8 cellular contexts compared by ENCODE assay signal in genomic region chr10:117373848-117374505, GRCh38. TPM values are rescaled to one million over a fixed set of nuclear protein-coding genes. Genes with fewer than 3 reads are reported as not detected.
DNase-seq lines count a peak whose midpoint lies in the region; ATAC-seq and TF ChIP-seq lines count a peak whose summit lies in the region.

No MANE protein-coding gene starts in this region.

- WGBS in GM23248 (ENCODE audit: low coverage in 1 of 2, low lambda C conversion rate in 2 of 2, missing lambda C conversion rate in 2 of 2), 2 experiments, result 0 to 1% methylated on average over 29 to 30 of the region's 31 CpGs

- H3K4me1 Mint-ChIP-seq in Calu3 (ENCODE audit: low read depth, unreplicated experiment) (peaks cover 12% of the 10 kb centered on the region), glutamatergic neuron (ENCODE audit: low read depth, unreplicated experiment) (peaks cover 15% of the 10 kb centered on the region)
- peaks cover 31% of the 10 kb centered on the region for H3K4me1 Mint-ChIP-seq in activated naive CD4-positive, alpha-beta T cell treated with anti-CD3 and anti-CD28 coated beads for 36 hours (ENCODE audit: low read depth)

- H3K27me3 ChIP-seq in GM23248 (replicated peaks; ENCODE audit: insufficient read depth) (no peaks in the 10 kb centered on the region), OCI-LY3 (ENCODE audit: low read depth, low read length) (0 out of 2 replicates have a peak, but pooled peaks cover 4% of the 10 kb centered on the region), osteoblast (ENCODE audit: insufficient read depth, low read length) (peaks cover 19% of the 10 kb centered on the region)

- peak overlapping the region; percentile 74 for H3K27ac Mint-ChIP-seq in Calu3 (ENCODE audit: unreplicated experiment)
- peak overlapping the region; percentile 68 for H3K27ac Mint-ChIP-seq in activated naive CD4-positive, alpha-beta T cell treated with anti-CD3 and anti-CD28 coated beads for 36 hours
- H3K27ac Mint-ChIP-seq in glutamatergic neuron (ENCODE audit: unreplicated experiment), result peak overlapping the region; percentile 64

- H2AFZ ChIP-seq in GM23248 (peak overlapping the region; percentile 60), OCI-LY3 (ENCODE audit: low read depth, low read length) (no peak overlapping the region), osteoblast (ENCODE audit: low read length) (peak overlapping the region; percentile 66)

- peak overlapping the region; percentile 94 for H3K4me2 ChIP-seq in GM23248 (ENCODE audit: unreplicated experiment)
- H3K4me2 ChIP-seq in OCI-LY3 (ENCODE audit: low read length), result peak overlapping the region; percentile 93
- H3K4me2 ChIP-seq in osteoblast (ENCODE audit: insufficient read depth, low read length), result peak overlapping the region; percentile 93

- no peaks in the 10 kb centered on the region for H3K36me3 ChIP-seq in GM23248 (ENCODE audit: low read depth)
- H3K36me3 ChIP-seq in OCI-LY3 (replicated peaks; ENCODE audit: low read depth, low read length), result no peaks in the 10 kb centered on the region
- no peaks in the 10 kb centered on the region for H3K36me3 ChIP-seq in osteoblast (ENCODE audit: insufficient read depth, low read length)

- H3K9me3 ChIP-seq in GM23248 (ENCODE audit: low read depth) (no peaks in the 10 kb centered on the region), OCI-LY3 (ENCODE audit: insufficient read depth, low read length) (no peaks in the 10 kb centered on the region), osteoblast (ENCODE audit: low read depth, low read length) (no peaks in the 10 kb centered on the region)

- no peaks in the 10 kb centered on the region for H3K9me3 Mint-ChIP-seq in Calu3 (ENCODE audit: low read depth, unreplicated experiment)
- H3K9me3 Mint-ChIP-seq in activated naive CD4-positive, alpha-beta T cell treated with anti-CD3 and anti-CD28 coated beads for 36 hours, result no peaks in the 10 kb centered on the region
- H3K9me3 Mint-ChIP-seq in glutamatergic neuron (ENCODE audit: unreplicated experiment), result peaks cover 2% of the 10 kb centered on the region

- H3K4me1 ChIP-seq in GM23248 (ENCODE audit: insufficient read depth) (peaks cover 30% of the 10 kb centered on the region), OCI-LY3 (ENCODE audit: low read length) (peaks cover 16% of the 10 kb centered on the region), osteoblast (ENCODE audit: insufficient read depth, low read length) (peaks cover 35% of the 10 kb centered on the region)

- H3K79me2 ChIP-seq in GM23248 (ENCODE audit: insufficient read depth) (peaks cover 60% of the 10 kb centered on the region), OCI-LY3 (ENCODE audit: low read length) (peaks cover 60% of the 10 kb centered on the region), osteoblast (ENCODE audit: insufficient read depth, low read length) (peaks cover 58% of the 10 kb centered on the region)

- TF ChIP-seq POLR2A in GM18505 (IDR thresholded peaks at IDR 0.05; ENCODE audit: borderline replicate concordance, extremely low read depth, insufficient read depth, insufficient read length), result no peak

- no TSS peak for BruUV-seq in Calu3 (replicated peaks; lab: Mats Ljungman, UMichigan)

- no peaks in the 10 kb centered on the region for H3K9me2 ChIP-seq in GM23248 (ENCODE audit: insufficient read depth)

- ATAC-seq in HG03139 (IDR thresholded peaks at IDR 0.05; ENCODE audit: unreplicated experiment) (no peak), GM18505 (IDR thresholded peaks at IDR 0.05; ENCODE audit: unreplicated experiment) (no peak)

- peaks cover 14% of the 10 kb centered on the region; the same call in 1 of the 2 replicates for H3F3A ChIP-seq in GM23248 (ENCODE audit: insufficient read depth)

- H3K4me3 Mint-ChIP-seq in Calu3 (ENCODE audit: low read depth, unreplicated experiment), result peak overlapping the region; percentile 92
- H3K4me3 Mint-ChIP-seq in activated naive CD4-positive, alpha-beta T cell treated with anti-CD3 and anti-CD28 coated beads for 36 hours, result peak overlapping the region; percentile 94
- H3K4me3 Mint-ChIP-seq in glutamatergic neuron (ENCODE audit: unreplicated experiment), result peak overlapping the region; percentile 93

- H3K36me3 Mint-ChIP-seq in Calu3 (ENCODE audit: insufficient read depth, unreplicated experiment) (peaks cover 58% of the 10 kb centered on the region), glutamatergic neuron (ENCODE audit: unreplicated experiment) (no peaks in the 10 kb centered on the region)
- peaks cover 13% of the 10 kb centered on the region for H3K36me3 Mint-ChIP-seq in activated naive CD4-positive, alpha-beta T cell treated with anti-CD3 and anti-CD28 coated beads for 36 hours (ENCODE audit: low read depth)

- intact Hi-C loops in Calu3 (cut with micrococcal nuclease; ENCODE audit: unreplicated experiment), result loop anchor here (5.0 kb wide), 1 partner anchor 37 kb away; no protein-coding TSS in a partner anchor
- intact Hi-C loops in activated naive CD4-positive, alpha-beta T cell treated with anti-CD3 and anti-CD28 coated beads for 36 hours (cut with micrococcal nuclease), result loop anchor here (1.0 to 2.0 kb wide), 2 partner anchors 157 to 673 kb away; partner anchors contain the start of gene RAB11FIP2

- in situ Hi-C loops in GM23248 (cut with MboI), result no loop called here

- H3K27ac ChIP-seq in GM23248 (peak overlapping the region; percentile 74), OCI-LY3 (ENCODE audit: low read length) (no peak overlapping the region), osteoblast (ENCODE audit: low read depth, low read length) (peak overlapping the region; percentile 79)

- peaks cover 23% of the 10 kb centered on the region; the same call in 1 of the 2 replicates for H4K20me1 ChIP-seq in GM23248 (ENCODE audit: insufficient read depth)
- peaks cover 25% of the 10 kb centered on the region for H4K20me1 ChIP-seq in OCI-LY3 (ENCODE audit: insufficient read depth, low read length)
- peaks cover 51% of the 10 kb centered on the region for H4K20me1 ChIP-seq in osteoblast (ENCODE audit: insufficient read depth, low read length)

- H3K27me3 Mint-ChIP-seq in Calu3 (ENCODE audit: unreplicated experiment) (peaks cover 5% of the 10 kb centered on the region), glutamatergic neuron (ENCODE audit: unreplicated experiment) (peaks cover 5% of the 10 kb centered on the region)
- peaks cover 10% of the 10 kb centered on the region for H3K27me3 Mint-ChIP-seq in activated naive CD4-positive, alpha-beta T cell treated with anti-CD3 and anti-CD28 coated beads for 36 hours (ENCODE audit: low read depth)

- H3K4me3 ChIP-seq in GM23248 (peak overlapping the region; percentile 89), OCI-LY3 (ENCODE audit: low read length) (peak overlapping the region; percentile 83), osteoblast (ENCODE audit: insufficient read depth, low read length) (peak overlapping the region; percentile 89)

- CTCF ChIA-PET in Calu3 (lab: Charles Lee), result no interaction called here
- CTCF ChIA-PET in activated naive CD4-positive, alpha-beta T cell treated with anti-CD3 and anti-CD28 coated beads for 36 hours (lab: Charles Lee), result interaction anchor here (0.6 kb wide), 2 partner anchors 68 to 671 kb away, joined by 3 to 4 read pairs; no protein-coding TSS in a partner anchor

- DNase-seq in Calu3 (no peak), GM23248 (peak; percentile 84), glutamatergic neuron (peak; percentile 35), osteoblast (ENCODE audit: insufficient read length, low spot score, missing footprints) (peak; percentile 84)
- DNase-seq in activated naive CD4-positive, alpha-beta T cell treated with anti-CD3 and anti-CD28 coated beads for 36 hours, result peak; percentile 57

- H3K9ac ChIP-seq in GM23248, result peak overlapping the region; percentile 84
- peak overlapping the region; percentile 81 for H3K9ac ChIP-seq in OCI-LY3 (ENCODE audit: low read length)

- TF ChIP-seq CTCF in Calu3 (IDR thresholded peaks at IDR 0.05; ENCODE audit: unreplicated experiment) (no peak), OCI-LY3 (IDR thresholded peaks at IDR 0.05; ENCODE audit: low read depth, low read length) (no peak), glutamatergic neuron (IDR thresholded peaks at IDR 0.05; ENCODE audit: partially characterized antibody, unreplicated experiment) (no peak), osteoblast (IDR thresholded peaks at IDR 0.05; ENCODE audit: extremely low read depth, low read depth, low read length) (no peak)

RNA-seq across cellular contexts. Expression of gene PDZD8, which starts 1.3 kb away (rescaled TPM):
- total RNA-seq in Calu3 (2022), result 44.4 and 45.0 TPM in 2 replicates
- 19.7 and 20.1 TPM in 2 replicates for total RNA-seq in GM23248 (2014; rRNA removed; shearing (Covaris generic))
- 13.8 and 14.4 TPM in 2 replicates for polyA plus RNA-seq in GM23248 (2016; fragmentation: Nextera tagmentation; extraction: Ambion mirVana)
- 10 to 100 TPM; 13.6 to 15.8 TPM for total RNA-seq in activated naive CD4-positive, alpha-beta T cell treated with anti-CD3 and anti-CD28 coated beads for 36 hours
- 23.3 TPM for total RNA-seq in glutamatergic neuron (ENCODE audit: unreplicated experiment)
- 35.8 and 38.3 TPM in 2 replicates for total RNA-seq in osteoblast
